In the genomic region with DNA sequence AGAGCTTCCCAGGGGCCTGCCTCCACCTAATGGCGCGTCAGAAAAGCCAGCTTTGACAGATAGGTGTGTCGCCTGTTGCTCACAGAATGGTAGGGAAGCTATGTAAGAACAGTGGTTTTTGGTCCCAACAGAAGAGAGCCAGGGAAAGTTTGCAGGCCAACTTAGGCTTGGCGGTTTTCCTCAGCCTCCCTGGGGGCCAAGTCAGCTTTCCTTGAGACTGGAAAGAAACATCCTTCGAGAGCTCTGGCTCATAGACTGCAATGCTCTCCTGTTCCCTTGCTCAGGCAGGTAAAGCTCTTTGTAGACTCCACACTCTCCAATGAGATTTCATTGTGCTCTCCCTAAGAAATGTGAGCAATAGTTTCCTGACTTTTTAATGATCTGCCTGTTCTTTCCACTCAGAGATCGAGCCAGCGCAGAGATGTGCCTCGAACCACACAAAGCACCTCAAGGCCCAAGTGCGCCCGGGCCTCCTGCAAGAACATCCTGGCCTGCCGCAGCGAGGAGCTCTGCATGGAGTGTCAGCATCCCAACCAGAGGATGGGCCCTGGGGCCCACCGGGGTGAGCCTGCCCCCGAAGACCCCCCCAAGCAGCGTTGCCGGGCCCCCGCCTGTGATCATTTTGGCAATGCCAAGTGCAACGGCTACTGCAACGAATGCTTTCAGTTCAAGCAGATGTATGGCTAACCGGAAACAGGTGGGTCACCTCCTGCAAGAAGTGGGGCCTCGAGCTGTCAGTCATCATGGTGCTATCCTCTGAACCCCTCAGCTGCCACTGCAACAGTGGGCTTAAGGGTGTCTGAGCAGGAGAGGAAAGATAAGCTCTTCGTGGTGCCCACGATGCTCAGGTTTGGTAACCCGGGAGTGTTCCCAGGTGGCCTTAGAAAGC, we compare ENCODE assay signal across 1 cellular context.
TF ChIP-seq lines count a peak whose summit lies in the region.

No MANE protein-coding gene starts in this region.

TF ChIP-seq in HepG2, 621 proteins besides CTCF, POLR2A, EP300 and RAD21 (continued from another document):
- TF ChIP-seq, protein P1, sequence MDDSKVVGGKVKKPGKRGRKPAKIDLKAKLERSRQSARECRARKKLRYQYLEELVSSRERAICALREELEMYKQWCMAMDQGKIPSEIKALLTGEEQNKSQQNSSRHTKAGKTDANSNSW (CRISPR knock-in tag; IDR thresholded peaks at IDR 0.05; ENCODE audit: borderline replicate concordance), result no peak
- TF ChIP-seq PITX1 (CRISPR knock-in tag; IDR thresholded peaks at IDR 0.05) (no peak), ZNF562 (CRISPR knock-in tag; IDR thresholded peaks at IDR 0.05; ENCODE audit: borderline replicate concordance) (no peak), RBFOX2 (IDR thresholded peaks at IDR 0.05; ENCODE audit: low read depth, low read length) (peak; percentile 58; the same call in 1 of the 2 replicates), FOXA1 (IDR thresholded peaks at IDR 0.05) (no peak), FOXA1 (CRISPR knock-in tag; IDR thresholded peaks at IDR 0.05) (no peak), HNF4G (IDR thresholded peaks at IDR 0.05; ENCODE audit: borderline replicate concordance, low read depth, low read length) (no peak), HNF4G (CRISPR knock-in tag; IDR thresholded peaks at IDR 0.05; ENCODE audit: borderline replicate concordance, low read depth) (0 out of 2 replicates have a peak, but pooled peaks have one; percentile 31)
- TF ChIP-seq, protein P2, sequence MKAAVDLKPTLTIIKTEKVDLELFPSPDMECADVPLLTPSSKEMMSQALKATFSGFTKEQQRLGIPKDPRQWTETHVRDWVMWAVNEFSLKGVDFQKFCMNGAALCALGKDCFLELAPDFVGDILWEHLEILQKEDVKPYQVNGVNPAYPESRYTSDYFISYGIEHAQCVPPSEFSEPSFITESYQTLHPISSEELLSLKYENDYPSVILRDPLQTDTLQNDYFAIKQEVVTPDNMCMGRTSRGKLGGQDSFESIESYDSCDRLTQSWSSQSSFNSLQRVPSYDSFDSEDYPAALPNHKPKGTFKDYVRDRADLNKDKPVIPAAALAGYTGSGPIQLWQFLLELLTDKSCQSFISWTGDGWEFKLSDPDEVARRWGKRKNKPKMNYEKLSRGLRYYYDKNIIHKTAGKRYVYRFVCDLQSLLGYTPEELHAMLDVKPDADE (CRISPR knock-in tag; IDR thresholded peaks at IDR 0.05), result no peak
